Comparison of ENCODE assay signal across 17 cellular contexts in the genomic region with DNA sequence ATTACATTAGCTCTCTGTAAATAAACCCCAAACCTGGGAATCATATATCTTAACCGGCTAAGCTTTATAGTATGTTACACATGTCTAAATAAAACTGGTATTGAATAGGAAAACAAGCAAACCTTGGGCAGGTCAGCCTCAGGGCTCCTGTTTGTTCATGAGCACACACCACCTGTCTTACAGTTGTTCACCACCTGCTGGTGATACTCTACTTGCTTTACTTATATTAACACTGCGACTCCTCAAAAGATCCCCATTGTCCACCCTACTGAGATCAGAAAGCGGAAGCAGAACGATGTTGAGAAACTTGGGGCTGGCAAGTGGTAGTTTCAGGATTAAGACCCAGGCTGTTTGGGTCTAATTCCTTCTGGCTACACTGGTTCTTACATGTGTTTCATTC. TPM values are rescaled to one million over a fixed set of nuclear protein-coding genes. Genes with fewer than 3 reads are reported as not detected.
"Had no signal": no experiment of that assay in that cellular context is flagged by ENCODE, and none has a peak within 500 bp of the region (broad histone marks: within the 10 kb centered on the region; RNA-seq: fewer than 3 reads in every experiment).

No MANE protein-coding gene starts in this region.

- FAIRE-seq: keratinocyte had no signal

- H3K4me3 ChIP-seq: coronary artery, left lung, ovary, right lobe of liver, stomach, testis, upper lobe of right lung had no signal

- H3K9me3 ChIP-seq: left lung, ovary, right lobe of liver, stomach, testis, upper lobe of right lung had no signal

- DNase-seq: activated CD4-positive, alpha-beta T cell treated with anti-CD3 and anti-CD28 coated beads, Interleukin-2, amount 10 ng/mL, durations not matched to agents 7 days and 5 days; activated naive CD8-positive, alpha-beta T cell treated with anti-CD3 and anti-CD28 coated beads for 36 hours; amygdala; foreskin fibroblast; hippocampal formation; left lung; mammary epithelial cell; naive B cell; ovary; right lobe of liver; stomach; testis; upper lobe of right lung had no signal

- H3K4me1 ChIP-seq: left lung, right lobe of liver, testis, upper lobe of right lung had no signal

- H3K36me3 ChIP-seq: left lung, ovary, right lobe of liver, stomach, upper lobe of right lung had no signal

- ATAC-seq: left lung, right lobe of liver, upper lobe of right lung had no signal

- H3K27ac ChIP-seq: coronary artery, left lung, ovary, right lobe of liver, stomach, testis, upper lobe of right lung had no signal

- H3K27me3 ChIP-seq: left lung, ovary, right lobe of liver, testis, upper lobe of right lung had no signal

RNA-seq across cellular contexts. Expression of a gene that starts 16.4 kb away (rescaled TPM):
- total RNA-seq: activated CD4-positive, alpha-beta T cell treated with anti-CD3 and anti-CD28 coated beads, Interleukin-2, amount 10 ng/mL, durations not matched to agents 7 days and 5 days; activated CD8-positive, alpha-beta memory T cell treated with anti-CD3 and anti-CD28 coated beads for 36 hours; activated naive CD8-positive, alpha-beta T cell treated with anti-CD3 and anti-CD28 coated beads for 36 hours; activated T-helper 1 cell treated with anti-CD3 and anti-CD28 coated beads, Interleukin-12 subunit alpha, Interleukin-12 subunit beta, Interleukin-2, Interleukin-4 antibody, amounts not matched to agents 30 ng/mL and 10 ng/mL and 1 ng/mL, durations not matched to agents 14 hours and 24 hours and 36 hours had no signal
